ENCODE assay signal across 32 cellular contexts in genomic region chr13:109249780-109250528, GRCh38.
DNase-seq lines count a peak whose midpoint lies in the region; ATAC-seq, FAIRE-seq and TF ChIP-seq lines count a peak whose summit lies in the region.
"Had no signal": no experiment of that assay in that cellular context is flagged by ENCODE, and none has a peak within 500 bp of the region (broad histone marks: within the 10 kb centered on the region; RNA-seq: fewer than 3 reads in every experiment).

No MANE protein-coding gene starts in this region.

- no peaks in the 10 kb centered on the region for H3K27me3 ChIP-seq in keratinocyte (ENCODE audit: control insufficient read depth, extremely low read depth, insufficient read depth, low read length)
- no peaks in the 10 kb centered on the region for H3K27me3 ChIP-seq in CD4-positive, alpha-beta T cell (ENCODE audit: control insufficient read depth, insufficient read depth, low read length)
- H3K27me3 ChIP-seq: ascending aorta, transverse colon had no signal

- no peak overlapping the region for H2AFZ ChIP-seq in keratinocyte (ENCODE audit: control insufficient read depth, low read length)
- H2AFZ ChIP-seq: GM23248 had no signal

- no peaks in the 10 kb centered on the region for H3K9me3 ChIP-seq in keratinocyte (ENCODE audit: control insufficient read depth, low read depth, low read length)
- H3K9me3 ChIP-seq in CD4-positive, alpha-beta T cell (ENCODE audit: control insufficient read depth, low read length), result no peaks in the 10 kb centered on the region

- no peak for ATAC-seq in CD4-positive, alpha-beta T cell (ENCODE audit: poor library complexity)
- ATAC-seq in GM19023 (IDR thresholded peaks at IDR 0.05; ENCODE audit: unreplicated experiment), result no peak
- ATAC-seq: GM12878 had no signal

- no peaks in the 10 kb centered on the region for H3K9me1 ChIP-seq in keratinocyte (ENCODE audit: control insufficient read depth, extremely low read depth, insufficient read depth, low read length)

- H3K9me3 Mint-ChIP-seq in CD4-positive, alpha-beta T cell, result peaks cover 6% of the 10 kb centered on the region

- TF ChIP-seq CTCF in keratinocyte (optimal IDR thresholded peaks at IDR 0.05 in 1 of 3, IDR thresholded peaks at IDR 0.05 in 1 of 3, conservative IDR thresholded peaks at IDR 0.05 in 1 of 3; ENCODE audit: extremely low read depth in 1 of 3, insufficient read depth in 2 of 3, low read length in 3 of 3) (no peak), GM10248 (IDR thresholded peaks at IDR 0.05; ENCODE audit: control extremely low read depth, extremely low read depth, low read depth, missing control alignments) (no peak)
- no peak for TF ChIP-seq CTCF in CD4-positive, alpha-beta T cell (IDR thresholded peaks at IDR 0.05)

- H3K36me3 Mint-ChIP-seq in CD4-positive, alpha-beta T cell (ENCODE audit: low read depth), result no peaks in the 10 kb centered on the region
- H3K36me3 Mint-ChIP-seq: activated naive CD8-positive, alpha-beta T cell treated with anti-CD3 and anti-CD28 coated beads for 36 hours; IgD-negative memory B cell had no signal

- intact Hi-C loops in CD4-positive, alpha-beta T cell (cut with DNase I, micrococcal nuclease), result no loop called here

- dilution Hi-C loops in keratinocyte (cut with MboI; ENCODE audit: extremely low pct_ligation_motif_present, low sequenced_read_pairs), result no loop called here

- peak overlapping the region; percentile 40 for H3K4me2 ChIP-seq in keratinocyte (ENCODE audit: control insufficient read depth, extremely low read depth, insufficient read depth, low read depth, low read length)

- H4K20me1 ChIP-seq in keratinocyte (ENCODE audit: control insufficient read depth, extremely low read depth, insufficient read depth, low read length), result no peaks in the 10 kb centered on the region

- no peak for TF ChIP-seq RAD21 in Ishikawa (IDR thresholded peaks at IDR 0.05; ENCODE audit: low read depth)

- no peak overlapping the region for H3K4me3 Mint-ChIP-seq in CD4-positive, alpha-beta T cell
- H3K4me3 Mint-ChIP-seq: activated naive CD8-positive, alpha-beta T cell treated with anti-CD3 and anti-CD28 coated beads for 36 hours; activated T-cell treated with anti-CD3 and anti-CD28 coated beads, Interleukin-2, amount 50 U/mL, for 24 hours; HFFc6; IgD-negative memory B cell; nephron progenitor cell had no signal

- TF ChIP-seq EP300 in Ishikawa (IDR thresholded peaks at IDR 0.05; ENCODE audit: borderline replicate concordance), result peak; percentile 19; the same call in 1 of the 2 replicates

- no peak overlapping the region for H3K4me3 ChIP-seq in keratinocyte (ENCODE audit: control insufficient read depth in 2 of 3, extremely low read depth in 1 of 3, insufficient read depth in 2 of 3, low read depth in 1 of 3, low read length in 3 of 3)
- H3K4me3 ChIP-seq: ascending aorta, GM12878, GM23248, lung, transverse colon had no signal

- H3K79me2 ChIP-seq in keratinocyte (ENCODE audit: control insufficient read depth, insufficient read depth, low read length), result peaks cover 4% of the 10 kb centered on the region

- POLR2A ChIA-PET in GM10248 (lab: Yijun Ruan, JAX), result no interaction called here
- POLR2A ChIA-PET in CD4-positive, alpha-beta T cell (lab: Charles Lee), result no interaction called here

- no peak overlapping the region for H3K9ac ChIP-seq in keratinocyte (ENCODE audit: control insufficient read depth, extremely low read depth, insufficient read depth, low read length)
- H3K9ac ChIP-seq: GM23248 had no signal

- no peaks in the 10 kb centered on the region for H3K4me1 Mint-ChIP-seq in CD4-positive, alpha-beta T cell (ENCODE audit: low read depth)
- H3K4me1 Mint-ChIP-seq: activated naive CD8-positive, alpha-beta T cell treated with anti-CD3 and anti-CD28 coated beads for 36 hours; IgD-negative memory B cell; nephron progenitor cell had no signal

- no peaks in the 10 kb centered on the region for H3K36me3 ChIP-seq in keratinocyte (ENCODE audit: control insufficient read depth in 2 of 2, extremely low read depth in 1 of 2, insufficient read depth in 2 of 2, low read length in 2 of 2)
- H3K36me3 ChIP-seq: ascending aorta, transverse colon had no signal

- H3K27me3 Mint-ChIP-seq in CD4-positive, alpha-beta T cell, result no peaks in the 10 kb centered on the region

- CTCF ChIA-PET in GM10248 (lab: Yijun Ruan, JAX), result interaction anchor here (2.4 kb wide), 1 partner anchor 53 kb away, joined by 5 read pairs; no protein-coding TSS in a partner anchor
- CTCF ChIA-PET in CD4-positive, alpha-beta T cell (lab: Charles Lee), result no interaction called here

- DNase-seq in ELR (ENCODE audit: low read depth) (peak; percentile 29), amniotic epithelial cell (ENCODE audit: low read depth) (peak; percentile 27), keratinocyte (ENCODE audit: low read depth, low spot score) (peak; percentile 83), GM10248 (ENCODE audit: extremely low spot score) (no peak), midbrain (lab: John Stamatoyannopoulos, UW) (no peak)
- no peak for DNase-seq in CD4-positive, alpha-beta T cell
- DNase-seq: activated CD4-positive, alpha-beta T cell treated with anti-CD3 and anti-CD28 coated beads, Interleukin-2, amount 50 U/mL, for 1 hour; activated CD4-positive, CD25-positive, alpha-beta regulatory T cell; activated gamma-delta T cell; activated naive CD8-positive, alpha-beta T cell treated with anti-CD3 and anti-CD28 coated beads for 36 hours; activated T-cell treated with anti-CD3 and anti-CD28 coated beads, Interleukin-2, amount 50 U/mL, for 24 hours; central memory CD4-positive, alpha-beta T cell; cortex of kidney; effector memory CD4-positive, alpha-beta T cell; EL; GM23248; head of caudate nucleus; HFFc6; NCI-H2029 treated with DMSO at 0.1 percent for 48 hours; NCI-H524 treated with DMSO at 0.1 percent for 48 hours; nephron progenitor cell; stimulated activated CD4-positive, alpha-beta T cell treated with anti-CD3 and anti-CD28 coated beads, Interleukin-15, amount 100 ng/mL, for 24 hours; stimulated activated CD4-positive, alpha-beta T cell treated with anti-CD3 and anti-CD28 coated beads, Interleukin-4, amount 100 ng/mL, for 4 hours; T-helper 1 cell; transverse colon had no signal

- peak; percentile 92 for FAIRE-seq in keratinocyte (lab: Jason Lieb, UNC)
- FAIRE-seq: GM12878, TTC549 had no signal

- H3K27ac ChIP-seq in keratinocyte (ENCODE audit: control insufficient read depth, insufficient read depth, low read length), result peak overlapping the region; percentile 58
- no peak overlapping the region for H3K27ac ChIP-seq in CD4-positive, alpha-beta T cell (ENCODE audit: low read depth, low read length)
- H3K27ac ChIP-seq: ascending aorta, GM23248, transverse colon had no signal

- no peak overlapping the region for H3K27ac Mint-ChIP-seq in CD4-positive, alpha-beta T cell
- H3K27ac Mint-ChIP-seq: activated naive CD8-positive, alpha-beta T cell treated with anti-CD3 and anti-CD28 coated beads for 36 hours; activated T-cell treated with anti-CD3 and anti-CD28 coated beads, Interleukin-2, amount 50 U/mL, for 24 hours; HFFc6; IgD-negative memory B cell; nephron progenitor cell had no signal

- peaks cover 27% of the 10 kb centered on the region for H3K4me1 ChIP-seq in keratinocyte (ENCODE audit: control insufficient read depth, extremely low read depth, insufficient read depth, low read length)
- H3K4me1 ChIP-seq: ascending aorta, transverse colon had no signal

TF ChIP-seq in Ishikawa, 13 proteins besides CTCF, POLR2A, EP300 and RAD21:
- TF ChIP-seq CREB1 (IDR thresholded peaks at IDR 0.05; ENCODE audit: low read depth), result no peak
- peak; percentile 68 for TF ChIP-seq REST (IDR thresholded peaks at IDR 0.05; ENCODE audit: low read depth)

Comparison
In these comparisons a context has a peak if more than half of its experiments do, and no peak if none do; other contexts are left out.
1. DNase-seq: peak in ELR (single experiment), amniotic epithelial cell (single experiment) and keratinocyte (single experiment); none in GM10248 (single experiment), CD4-positive, alpha-beta T cell (0 of 10) and midbrain (single experiment).